ENCODE assay signal across 17 cellular contexts in the genomic region with DNA sequence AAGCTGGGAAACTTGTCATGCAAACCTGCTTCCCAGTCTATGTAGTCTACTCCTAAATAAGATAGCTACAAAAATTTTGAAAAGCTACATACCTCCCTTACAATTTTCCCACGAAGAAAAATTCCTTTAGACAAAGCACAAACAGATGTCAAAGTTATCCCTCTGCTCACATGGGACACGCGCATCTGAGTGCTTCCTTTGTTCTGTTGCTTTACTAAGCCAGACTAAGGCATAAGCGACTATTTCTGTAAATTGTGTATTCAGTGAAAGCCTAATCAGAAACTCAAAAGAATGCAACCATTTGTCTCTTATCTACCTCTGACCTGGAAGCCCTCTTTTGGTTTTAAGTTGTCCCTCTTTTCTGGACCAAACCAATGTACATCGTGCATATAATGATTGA.
DNase-seq lines count a peak whose midpoint lies in the region; ATAC-seq and TF ChIP-seq lines count a peak whose summit lies in the region.
"Had no signal": no experiment of that assay in that cellular context is flagged by ENCODE, and none has a peak within 500 bp of the region (broad histone marks: within the 10 kb centered on the region; RNA-seq: fewer than 3 reads in every experiment).

No MANE protein-coding gene starts in this region.

- H3K27ac ChIP-seq in HUES64 (ENCODE audit: low read depth, low read length) (peak overlapping the region; percentile 87; the same call in 1 of the 2 replicates), neural progenitor cell (no peak overlapping the region)
- H3K27ac ChIP-seq: BLaER1 had no signal

- H3K4me2 ChIP-seq in neural progenitor cell, result peak overlapping the region; percentile 64
- H3K4me2 ChIP-seq: BLaER1 had no signal

- peak overlapping the region; percentile 63 for H2AFZ ChIP-seq in neural progenitor cell (replicated peaks)

- H3K36me3 ChIP-seq in HUES64 (ENCODE audit: insufficient read depth, low read length) (no peaks in the 10 kb centered on the region), neural progenitor cell (no peaks in the 10 kb centered on the region)
- H3K36me3 ChIP-seq: BLaER1 had no signal

- DNase-seq in COLO829 (ENCODE audit: low spot score) (peak; percentile 21), foreskin melanocyte (peak; percentile 25), neural progenitor cell (ENCODE audit: low spot score) (peak; percentile 40), putamen (ENCODE audit: low spot score) (no peak), cortex of kidney (lab: John Stamatoyannopoulos, UW) (no peak)
- DNase-seq in effector CD4-positive, alpha-beta T cell, result no peak
- DNase-seq: CD8-positive, alpha-beta T cell; NCI-H1105; NCI-H2081 treated with DMSO at 0.1 percent for 48 hours; NCI-H2227 treated with DMSO at 0.1 percent for 48 hours; NCI-H82; RPMI8226; SHP77 treated with DMSO at 0.1 percent for 48 hours had no signal

- H3K36me3 Mint-ChIP-seq in neural progenitor cell, result no peaks in the 10 kb centered on the region
- H3K36me3 Mint-ChIP-seq: CD8-positive, alpha-beta T cell had no signal

- peak overlapping the region; percentile 34 for H3K27ac Mint-ChIP-seq in neural progenitor cell
- H3K27ac Mint-ChIP-seq: CD8-positive, alpha-beta T cell had no signal

- H3K4me3 Mint-ChIP-seq in neural progenitor cell, result no peak overlapping the region
- H3K4me3 Mint-ChIP-seq: CD8-positive, alpha-beta T cell had no signal

- no peaks in the 10 kb centered on the region for H4K20me1 ChIP-seq in neural progenitor cell (ENCODE audit: low read depth)
- H4K20me1 ChIP-seq: BLaER1 had no signal

- peaks cover 62% of the 10 kb centered on the region for H3K4me1 Mint-ChIP-seq in neural progenitor cell

- no peak overlapping the region for H3K4me3 ChIP-seq in HUES64 (ENCODE audit: low read length)
- H3K4me3 ChIP-seq in neural progenitor cell, result no peak overlapping the region
- H3K4me3 ChIP-seq: BLaER1, K562 had no signal

- H3K9ac ChIP-seq in HUES64 (ENCODE audit: low read depth, low read length) (peak overlapping the region; percentile 17; the same call in 1 of the 2 replicates), neural progenitor cell (peak overlapping the region; percentile 18)
- H3K9ac ChIP-seq: BLaER1 had no signal

- ATAC-seq in HG02610 (IDR thresholded peaks at IDR 0.05; ENCODE audit: unreplicated experiment), result no peak
- ATAC-seq: CD8-positive, alpha-beta T cell; K562 had no signal

- H3K27me3 ChIP-seq in HUES64 (ENCODE audit: insufficient read depth, low read length) (no peaks in the 10 kb centered on the region), neural progenitor cell (no peaks in the 10 kb centered on the region)
- H3K27me3 ChIP-seq: BLaER1 had no signal

- H3K9me3 Mint-ChIP-seq in neural progenitor cell, result no peaks in the 10 kb centered on the region
- H3K9me3 Mint-ChIP-seq: CD8-positive, alpha-beta T cell had no signal

- H3K4me1 ChIP-seq in HUES64 (ENCODE audit: insufficient read depth, low read length) (peaks cover 67% of the 10 kb centered on the region), neural progenitor cell (peaks cover 56% of the 10 kb centered on the region)
- H3K4me1 ChIP-seq: BLaER1 had no signal

- H3K9me3 ChIP-seq in HUES64 (ENCODE audit: insufficient read depth, low read depth, low read length), result no peaks in the 10 kb centered on the region
- H3K9me3 ChIP-seq in neural progenitor cell (ENCODE audit: low read depth), result no peaks in the 10 kb centered on the region
- H3K9me3 ChIP-seq: BLaER1 had no signal

- no peak for TF ChIP-seq CTCF in neural progenitor cell (IDR thresholded peaks at IDR 0.05)

- H3K79me2 ChIP-seq in neural progenitor cell (ENCODE audit: low read depth), result no peaks in the 10 kb centered on the region

- 46% methylated on average over 5 of the region's 5 CpGs for WGBS in HUES64

- peaks cover 4% of the 10 kb centered on the region for H3K27me3 Mint-ChIP-seq in neural progenitor cell (ENCODE audit: insufficient read depth, low read depth)

- peaks cover 38% of the 10 kb centered on the region for H3F3A ChIP-seq in neural progenitor cell (ENCODE audit: low read depth)

Comparison
In these comparisons a context has a peak if more than half of its experiments do, and no peak if none do; other contexts are left out.
1. DNase-seq: peak in COLO829 (single experiment), foreskin melanocyte (single experiment) and neural progenitor cell (single experiment); none in putamen (single experiment), effector CD4-positive, alpha-beta T cell (single experiment) and cortex of kidney (single experiment).